ENCODE assay signal across 9 cellular contexts in the genomic region with DNA sequence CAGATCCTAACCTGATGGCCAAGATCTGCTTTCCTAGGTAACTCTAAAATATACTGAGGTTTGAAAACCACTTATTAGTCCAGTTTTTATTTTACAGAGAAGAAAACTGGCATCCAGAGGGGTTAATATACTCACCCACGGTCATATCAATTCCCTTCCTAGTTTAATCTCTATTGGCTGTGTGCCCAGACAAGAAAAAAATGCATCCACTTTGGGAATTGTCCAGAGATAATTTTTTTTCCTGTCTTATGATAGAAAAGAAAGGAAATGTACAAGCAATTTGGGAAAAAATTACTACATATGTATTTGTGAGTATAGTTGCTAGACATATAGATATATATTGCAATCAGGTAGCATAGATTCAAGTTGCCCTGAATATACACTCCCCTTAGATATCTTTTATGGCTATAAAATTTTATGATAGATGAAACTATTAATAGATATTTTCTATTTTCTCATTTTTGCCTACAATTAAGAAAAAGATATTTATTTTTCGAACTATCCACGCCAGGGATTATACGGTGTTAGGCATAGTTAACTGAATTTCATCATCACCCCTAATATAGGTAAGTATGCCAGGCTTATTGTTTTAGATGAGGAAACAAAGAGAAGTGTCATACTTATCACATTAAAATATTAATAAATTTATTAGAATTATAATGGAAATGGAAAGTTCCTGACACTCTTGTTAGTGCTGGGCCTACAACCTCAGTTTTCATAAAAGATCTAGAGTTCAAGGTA.
DNase-seq lines count a peak whose midpoint lies in the region; ATAC-seq, FAIRE-seq and TF ChIP-seq lines count a peak whose summit lies in the region.
"Had no signal": no experiment of that assay in that cellular context is flagged by ENCODE, and none has a peak within 500 bp of the region (broad histone marks: within the 10 kb centered on the region; RNA-seq: fewer than 3 reads in every experiment).

No MANE protein-coding gene starts in this region.

- RAD21 ChIA-PET in HCT116 (lab: Charles Lee; ENCODE audit: low non-redundant PET in 1 of 2, low total read pairs in 2 of 2, uncharacterized antibody in 2 of 2, unreplicated experiment in 2 of 2) = no interaction called here

- POLR2A ChIA-PET in HCT116 (lab: Charles Lee) (interaction anchor here (1.0 to 3.0 kb wide), 5 partner anchors 11 to 42 kb away, joined by 3 to 13 read pairs (median 6); no protein-coding TSS in a partner anchor), activated B cell treated with CpG ODN at 0.5 μM for 24 hours (lab: Charles Lee) (interaction anchor here (1.2 to 1.4 kb wide), 5 partner anchors 11 to 101 kb away, joined by 3 to 9 read pairs (median 4); no protein-coding TSS in a partner anchor)

- no peaks in the 10 kb centered on the region for H4K20me1 ChIP-seq in HCT116 (ENCODE audit: insufficient read depth)
- H4K20me1 ChIP-seq in keratinocyte (ENCODE audit: control insufficient read depth, extremely low read depth, insufficient read depth, low read length) = no peaks in the 10 kb centered on the region

- H3K4me3 ChIP-seq in HCT116 (replicated peaks in 1 of 2; ENCODE audit: low read depth in 1 of 2, low read length in 2 of 2) (peak overlapping the region in 1 of 2 experiments; percentile 2; a peak in 1 of 4 replicates), keratinocyte (ENCODE audit: control insufficient read depth in 2 of 3, extremely low read depth in 1 of 3, insufficient read depth in 2 of 3, low read depth in 1 of 3, low read length in 3 of 3) (no peak overlapping the region), vagina (no peak overlapping the region)

- H3K9me3 ChIP-seq in HCT116 (ENCODE audit: control insufficient read depth in 1 of 2, insufficient read depth in 1 of 2, low read depth in 1 of 2, low read length in 2 of 2) (no peaks in the 10 kb centered on the region), keratinocyte (ENCODE audit: control insufficient read depth, low read depth, low read length) (no peaks in the 10 kb centered on the region), vagina (no peaks in the 10 kb centered on the region)

- H3K27me3 Mint-ChIP-seq in activated B cell treated with CpG ODN at 0.5 μM for 24 hours = no peaks in the 10 kb centered on the region
- H3K27me3 Mint-ChIP-seq: activated naive CD4-positive, alpha-beta T cell treated with anti-CD3 and anti-CD28 coated beads, Interleukin-2, amount 50 U/mL, for 24 hours had no signal

- DNase-seq in HCT116 (ENCODE audit: low read depth, low spot score) = no peak
- no peak for DNase-seq in activated B cell treated with CpG ODN at 0.5 μM for 24 hours
- no peak for DNase-seq in keratinocyte (ENCODE audit: low read depth, low spot score)
- no peak for DNase-seq in vagina (ENCODE audit: extremely low spot score in 2 of 2)
- no peak for DNase-seq in stimulated activated naive CD4-positive, alpha-beta T cell treated with Interleukin-2 at 50 U/mL for 16 hours (lab: John Stamatoyannopoulos, UW)

- H2AFZ ChIP-seq in HCT116 (ENCODE audit: low read depth, low read length, poor library complexity, severe bottlenecking) = no peak overlapping the region
- no peak overlapping the region for H2AFZ ChIP-seq in keratinocyte (ENCODE audit: control insufficient read depth, low read length)

- H3K79me2 ChIP-seq in HCT116 (ENCODE audit: insufficient read depth, low read length) = peaks cover 27% of the 10 kb centered on the region
- H3K79me2 ChIP-seq in keratinocyte (ENCODE audit: control insufficient read depth, insufficient read depth, low read length) = no peaks in the 10 kb centered on the region

- intact Hi-C loops in HCT116 (cut with micrococcal nuclease) = loop anchor here (1.0 to 10.0 kb wide), 3 partner anchors 43 to 192 kb away; no protein-coding TSS in a partner anchor
- intact Hi-C loops in activated B cell treated with CpG ODN at 0.5 μM for 24 hours (cut with micrococcal nuclease) = loop anchor here (1.0 to 2.0 kb wide), 3 partner anchors 14 to 100 kb away; a partner anchor contains a TSS
- intact Hi-C loops in vagina (cut with DNase I) = loop anchor here (10.0 kb wide), 1 partner anchor 88 kb away; no protein-coding TSS in a partner anchor

- no peaks in the 10 kb centered on the region for H3K9me1 ChIP-seq in keratinocyte (ENCODE audit: control insufficient read depth, extremely low read depth, insufficient read depth, low read length)

- H3K27ac ChIP-seq in 22Rv1 = peak overlapping the region; percentile 89
- H3K27ac ChIP-seq in HCT116 (ENCODE audit: low read depth, low read length) = peak overlapping the region; percentile 100
- peak overlapping the region; percentile 68 for H3K27ac ChIP-seq in keratinocyte (ENCODE audit: control insufficient read depth, insufficient read depth, low read length)
- peak overlapping the region; percentile 80 for H3K27ac ChIP-seq in vagina

- H3K4me2 ChIP-seq in HCT116 (ENCODE audit: low read length) (peak overlapping the region; percentile 64), keratinocyte (ENCODE audit: control insufficient read depth, extremely low read depth, insufficient read depth, low read depth, low read length) (peak overlapping the region; percentile 52)

- no peaks in the 10 kb centered on the region for H3K36me3 ChIP-seq in HCT116 (ENCODE audit: control insufficient read depth in 1 of 2, insufficient read depth in 2 of 2, low read length in 2 of 2)
- H3K36me3 ChIP-seq in keratinocyte (ENCODE audit: control insufficient read depth in 2 of 2, extremely low read depth in 1 of 2, insufficient read depth in 2 of 2, low read length in 2 of 2) = no peaks in the 10 kb centered on the region
- H3K36me3 ChIP-seq in vagina = no peaks in the 10 kb centered on the region

- H3K4me1 ChIP-seq in HCT116 (ENCODE audit: control insufficient read depth in 1 of 2, insufficient read depth in 2 of 2, low read length in 2 of 2) (peaks cover 91 to 100% of the 10 kb centered on the region in 2 experiments), keratinocyte (ENCODE audit: control insufficient read depth, extremely low read depth, insufficient read depth, low read length) (peaks cover 43% of the 10 kb centered on the region), vagina (peaks cover 28% of the 10 kb centered on the region)

- peak overlapping the region; percentile 77 for H3K4me3 Mint-ChIP-seq in activated B cell treated with CpG ODN at 0.5 μM for 24 hours

- H3K36me3 Mint-ChIP-seq in activated B cell treated with CpG ODN at 0.5 μM for 24 hours (ENCODE audit: low read depth) = no peaks in the 10 kb centered on the region

- peak; percentile 13 for FAIRE-seq in keratinocyte (lab: Jason Lieb, UNC)

- BruUV-seq in HCT116 (replicated peaks; lab: Mats Ljungman, UMichigan) = TSS peak; percentile 89

- TF ChIP-seq POLR2A in HCT116 (IDR thresholded peaks at IDR 0.05; ENCODE audit: borderline replicate concordance, extremely low read depth, insufficient read depth, insufficient read length) = no peak
- TF ChIP-seq POLR2A in vagina (IDR thresholded peaks at IDR 0.05) = no peak

- H3K9ac ChIP-seq in HCT116 (ENCODE audit: low read length) (peak overlapping the region; percentile 58), keratinocyte (ENCODE audit: control insufficient read depth, extremely low read depth, insufficient read depth, low read length) (peak overlapping the region; percentile 5)

- H3K4me1 Mint-ChIP-seq in activated B cell treated with CpG ODN at 0.5 μM for 24 hours = peaks cover 21% of the 10 kb centered on the region

- no peaks in the 10 kb centered on the region for H3K9me2 ChIP-seq in HCT116 (ENCODE audit: insufficient read depth)

- peak; percentile 21; the same call in 1 of the 2 replicates for TF ChIP-seq RAD21 in HCT116 (IDR thresholded peaks at IDR 0.05; ENCODE audit: low read depth)

- CTCF ChIA-PET in HCT116 (lab: Charles Lee) = interaction anchor here (1.7 kb wide), 1 partner anchor 188 kb away, joined by 4 read pairs; no protein-coding TSS in a partner anchor
- CTCF ChIA-PET in activated B cell treated with CpG ODN at 0.5 μM for 24 hours (lab: Charles Lee) = no interaction called here

- no peak for TF ChIP-seq CTCF in 22Rv1 (IDR thresholded peaks at IDR 0.05)
- TF ChIP-seq CTCF in HCT116 (IDR thresholded peaks at IDR 0.05 in 2 of 3, conservative IDR thresholded peaks at IDR 0.05 in 1 of 3; ENCODE audit: borderline replicate concordance in 1 of 3, insufficient read depth in 1 of 3, low read depth in 2 of 3, low read length in 2 of 3) = no peak
- TF ChIP-seq CTCF in activated B cell treated with CpG ODN at 0.5 μM for 24 hours (IDR thresholded peaks at IDR 0.05) = no peak
- TF ChIP-seq CTCF in keratinocyte (optimal IDR thresholded peaks at IDR 0.05 in 1 of 3, IDR thresholded peaks at IDR 0.05 in 1 of 3, conservative IDR thresholded peaks at IDR 0.05 in 1 of 3; ENCODE audit: extremely low read depth in 1 of 3, insufficient read depth in 2 of 3, low read length in 3 of 3) = no peak
- TF ChIP-seq CTCF in vagina (IDR thresholded peaks at IDR 0.05) = no peak

- H3K9me3 Mint-ChIP-seq in activated B cell treated with CpG ODN at 0.5 μM for 24 hours = no peaks in the 10 kb centered on the region
- H3K9me3 Mint-ChIP-seq: activated naive CD4-positive, alpha-beta T cell treated with anti-CD3 and anti-CD28 coated beads, Interleukin-2, amount 50 U/mL, for 24 hours had no signal

- H3K27me3 ChIP-seq in HCT116 (ENCODE audit: insufficient read depth, low read length) (no peaks in the 10 kb centered on the region), keratinocyte (ENCODE audit: control insufficient read depth, extremely low read depth, insufficient read depth, low read length) (no peaks in the 10 kb centered on the region), vagina (no peaks in the 10 kb centered on the region)

- dilution Hi-C loops in keratinocyte (cut with MboI; ENCODE audit: extremely low pct_ligation_motif_present, low sequenced_read_pairs) = no loop called here

- ATAC-seq in HCT116 (no peak; the same call in 1 of the 2 replicates), activated B cell treated with CpG ODN at 0.5 μM for 24 hours (ENCODE audit: low read depth) (no peak), GM21447 (IDR thresholded peaks at IDR 0.05; ENCODE audit: unreplicated experiment) (no peak), HG03139 (IDR thresholded peaks at IDR 0.05; ENCODE audit: unreplicated experiment) (no peak)

- H3K27ac Mint-ChIP-seq in activated B cell treated with CpG ODN at 0.5 μM for 24 hours = peak overlapping the region; percentile 75
